Comparison of ENCODE assay signal across 8 cellular contexts in the genomic region with DNA sequence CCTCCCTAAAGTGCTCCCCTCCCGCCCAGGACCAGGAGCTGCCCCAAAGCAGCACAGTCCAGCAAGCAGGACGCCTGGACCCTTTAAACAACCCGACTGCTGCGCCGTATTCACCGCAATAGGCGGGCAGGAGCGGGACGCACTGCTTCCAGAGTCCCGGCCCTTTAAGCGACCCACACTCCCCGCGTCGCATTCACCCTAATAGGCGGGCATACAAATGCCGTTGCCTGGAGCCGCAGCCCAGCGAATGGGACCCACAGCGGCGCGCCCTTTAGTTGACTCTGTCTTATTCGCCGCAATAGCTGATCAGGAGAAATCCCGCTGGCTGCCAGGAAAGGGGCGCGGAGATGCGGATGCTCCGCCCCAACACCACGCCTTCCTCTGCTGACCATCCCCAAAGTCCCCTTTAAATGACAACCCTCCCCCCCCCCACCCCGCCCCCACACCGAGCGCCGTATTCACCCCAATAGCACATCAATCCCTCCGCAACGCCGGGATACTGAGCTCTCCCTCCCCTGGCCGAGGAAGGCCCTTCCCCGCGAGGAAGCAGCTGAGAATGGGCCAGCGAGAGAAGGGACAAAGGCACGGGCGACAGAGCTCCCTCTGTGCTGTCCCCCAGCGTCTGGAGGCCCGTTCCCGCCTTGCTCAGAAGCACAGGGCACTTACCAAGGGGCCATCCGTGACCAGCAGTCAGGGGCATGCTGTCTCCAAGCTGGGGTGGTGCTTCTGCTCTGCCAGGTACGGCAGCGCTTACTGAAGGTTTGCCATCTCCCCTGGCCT. TPM values are rescaled to one million over a fixed set of nuclear protein-coding genes. Genes with fewer than 3 reads are reported as not detected.
DNase-seq lines count a peak whose midpoint lies in the region; ATAC-seq and TF ChIP-seq lines count a peak whose summit lies in the region.

No MANE protein-coding gene starts in this region.

- DNase-seq in AG08396 (ENCODE audit: low spot score), result peak; percentile 85
- DNase-seq in HPDE6-E6E7 (ENCODE audit: extremely low spot score), result peak; percentile 22
- peak; percentile 77 to 78 for DNase-seq in erythroblast (lab: John Stamatoyannopoulos, UW)
- peak; percentile 90 to 93 for DNase-seq in lung microvascular endothelial cell (ENCODE audit: low read depth in 2 of 2)
- peak; percentile 48 for DNase-seq in stimulated activated naive CD8-positive, alpha-beta T cell treated with anti-CD3 and anti-CD28 coated beads, Interleukin-15, Interleukin-2, amounts not matched to agents 100 U/mL and 50 U/mL, for 24 hours

- ATAC-seq in SK-N-SH treated with all-trans-retinoic acid at 6 μM for 48 hours (peak; percentile 92), GM21737 (IDR thresholded peaks at IDR 0.05; ENCODE audit: unreplicated experiment) (no peak), HG03565 (IDR thresholded peaks at IDR 0.05; ENCODE audit: unreplicated experiment) (no peak)
- ATAC-seq in stimulated activated naive CD8-positive, alpha-beta T cell treated with anti-CD3 and anti-CD28 coated beads, Interleukin-15, Interleukin-2, amounts not matched to agents 100 U/mL and 50 U/mL, for 24 hours, result peak; percentile 30

- no peak for TF ChIP-seq POLR2A in erythroblast (IDR thresholded peaks at IDR 0.05; ENCODE audit: low read length)

TF ChIP-seq in SK-N-SH treated with all-trans-retinoic acid at 6 μM for 48 hours, 23 proteins besides CTCF, POLR2A, EP300 and RAD21:
- TF ChIP-seq TSHZ2 (CRISPR knock-in tag; IDR thresholded peaks at IDR 0.05) (peak; percentile 38; the same call in 1 of the 2 replicates), ZNF70 (CRISPR knock-in tag; IDR thresholded peaks at IDR 0.05) (no peak)
TF ChIP-seq in SK-N-SH treated with all-trans-retinoic acid at 6 μM for 48 hours: peak in this region for 1.

RNA-seq across cellular contexts. Expression of gene OSBPL5, which starts 4.7 kb away (rescaled TPM):
- total RNA-seq in lung microvascular endothelial cell, result 32.0 and 62.9 TPM in 2 replicates

RNA-seq across cellular contexts. Expression of gene MRGPRG, which starts 58.2 kb away (rescaled TPM):
- not detected in 2 replicates for total RNA-seq in lung microvascular endothelial cell

Comparison
In these comparisons a context has a peak if more than half of its experiments do, and no peak if none do; other contexts are left out.
1. DNase-seq: peak in every context shown above with its lines; median percentile 92 in lung microvascular endothelial cell; 85 in AG08396; 78 in erythroblast; 48 in stimulated activated naive CD8-positive, alpha-beta T cell treated with anti-CD3 and anti-CD28 coated beads, Interleukin-15, Interleukin-2, amounts not matched to agents 100 U/mL and 50 U/mL, for 24 hours; 22 in HPDE6-E6E7.
2. ATAC-seq: peak in SK-N-SH treated with all-trans-retinoic acid at 6 μM for 48 hours (single experiment) and stimulated activated naive CD8-positive, alpha-beta T cell treated with anti-CD3 and anti-CD28 coated beads, Interleukin-15, Interleukin-2, amounts not matched to agents 100 U/mL and 50 U/mL, for 24 hours (single experiment); none in GM21737 (single experiment) and HG03565 (single experiment).